12 cellular contexts compared by ENCODE assay signal in the genomic region with DNA sequence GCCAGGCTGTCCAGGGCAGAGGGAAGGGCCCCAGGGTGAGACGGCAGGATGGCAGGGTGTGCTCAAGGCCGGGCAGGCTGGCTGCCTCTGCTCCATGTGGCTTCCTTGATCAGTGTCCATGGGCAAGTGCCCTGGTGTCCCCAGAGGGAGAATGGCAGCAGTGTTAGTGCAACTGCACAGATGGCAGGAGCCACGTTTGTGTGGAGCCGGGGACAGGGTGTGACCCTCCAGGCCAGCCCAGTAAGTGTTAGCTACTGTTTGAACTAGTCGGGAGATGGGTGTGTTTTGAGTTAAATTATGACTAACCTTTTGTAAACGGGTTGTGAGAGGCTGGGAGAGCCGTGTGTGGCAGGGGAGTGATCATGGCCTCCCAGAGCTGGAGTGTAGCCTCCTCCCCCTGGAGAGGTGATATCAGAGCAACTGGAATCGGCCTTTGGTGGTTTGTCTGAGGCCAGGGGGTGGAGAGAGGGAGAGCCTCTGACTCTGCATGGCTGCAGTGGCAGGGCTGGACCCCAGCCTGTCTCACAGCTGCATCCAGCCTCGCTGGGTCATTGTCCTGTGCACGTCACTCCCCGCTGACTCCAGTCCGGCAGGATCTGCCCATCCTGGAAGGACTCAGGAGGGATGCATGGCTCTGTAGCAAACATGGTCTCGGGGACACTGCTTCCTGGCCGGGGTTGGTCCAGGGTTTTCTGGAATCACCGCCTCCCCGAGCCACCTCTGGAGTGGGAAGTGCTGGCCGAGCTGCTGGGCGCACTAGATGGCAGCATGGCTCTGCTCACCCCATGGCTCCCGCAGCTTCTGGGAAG. TPM values are rescaled to one million over a fixed set of nuclear protein-coding genes. Genes with fewer than 3 reads are reported as not detected.
DNase-seq lines count a peak whose midpoint lies in the region; ATAC-seq lines count a peak whose summit lies in the region.
"Had no signal": no experiment of that assay in that cellular context is flagged by ENCODE, and none has a peak within 500 bp of the region (broad histone marks: within the 10 kb centered on the region; RNA-seq: fewer than 3 reads in every experiment).

No MANE protein-coding gene starts in this region.

- peak; percentile 25 for DNase-seq in G401 (ENCODE audit: low spot score)
- DNase-seq in amniotic epithelial cell (ENCODE audit: low read depth) = peak; percentile 68
- peak; percentile 60 for DNase-seq in left cardiac atrium
- peak; percentile 10 for DNase-seq in putamen (ENCODE audit: low spot score)
- no peak for DNase-seq in NCI-H2171 (lab: John Stamatoyannopoulos, UW)
- DNase-seq in ureter (ENCODE audit: low spot score) = no peak
- DNase-seq in NCI-H526 treated with DMSO at 0.1 percent for 48 hours (lab: John Stamatoyannopoulos, UW) = no peak
- DNase-seq in NCI-H2029 (lab: John Stamatoyannopoulos, UW) = no peak
- DNase-seq: activated gamma-delta T cell treated with Interleukin-2 at 50 U/mL for 16 hours, NCI-H1092, spleen, T-helper 17 cell had no signal

- intact Hi-C loops in left cardiac atrium (cut with DNase I) = no loop called here

- peak; percentile 49 to 84 for ATAC-seq in left cardiac atrium
- ATAC-seq: T-helper 17 cell had no signal

- in situ Hi-C loops in G401 (cut with HindIII; ENCODE audit: low sequenced_read_pairs) = no loop called here

RNA-seq across cellular contexts. Expression of a gene that starts 27.8 kb away (rescaled TPM):
- total RNA-seq in G401 (2014; rRNA removed; shearing (Covaris generic)) = 18.6 and 19.6 TPM in 2 replicates
- 10 to 100 TPM; 17.5 to 23.6 TPM for total RNA-seq in left cardiac atrium
- total RNA-seq in ureter = 31.4 TPM

Comparison
In these comparisons a context has a peak if more than half of its experiments do, and no peak if none do; other contexts are left out.
1. DNase-seq: peak in G401 (single experiment), amniotic epithelial cell (single experiment), left cardiac atrium (single experiment) and putamen (single experiment); none in NCI-H2171 (single experiment), ureter (single experiment), NCI-H526 treated with DMSO at 0.1 percent for 48 hours (single experiment) and NCI-H2029 (single experiment).